In genomic region chr19:55368701-55369563, GRCh38 we compare ENCODE assay signal across 9 cellular contexts. TPM values are rescaled to one million over a fixed set of nuclear protein-coding genes. Genes with fewer than 3 reads are reported as not detected.
DNase-seq lines count a peak whose midpoint lies in the region; ATAC-seq, FAIRE-seq and TF ChIP-seq lines count a peak whose summit lies in the region.
"Had no signal": no experiment of that assay in that cellular context is flagged by ENCODE, and none has a peak within 500 bp of the region (broad histone marks: within the 10 kb centered on the region; RNA-seq: fewer than 3 reads in every experiment).

No MANE protein-coding gene starts in this region.

- peaks cover 35% of the 10 kb centered on the region for H3K27me3 Mint-ChIP-seq in activated B cell treated with CpG ODN at 0.5 μM for 24 hours

- H3K9me3 ChIP-seq in cardiac muscle cell (ENCODE audit: low read depth) (no peaks in the 10 kb centered on the region), iPS-15b (ENCODE audit: control insufficient read depth, insufficient read depth, low read length) (no peaks in the 10 kb centered on the region), upper lobe of left lung (no peaks in the 10 kb centered on the region), small intestine (ENCODE audit: control insufficient read depth, low read depth) (no peaks in the 10 kb centered on the region)

- H3K9ac ChIP-seq in iPS-15b (ENCODE audit: low read depth, low read length), result no peak overlapping the region

- H3K36me3 ChIP-seq in cardiac muscle cell (no peaks in the 10 kb centered on the region), iPS-15b (ENCODE audit: control insufficient read depth, insufficient read depth, low read length) (no peaks in the 10 kb centered on the region), upper lobe of left lung (no peaks in the 10 kb centered on the region), small intestine (ENCODE audit: control insufficient read depth in 2 of 2, insufficient read depth in 2 of 2, low read length in 2 of 2) (no peaks in the 10 kb centered on the region)

- FAIRE-seq in small intestine (lab: Jason Lieb, UNC), result no peak
- FAIRE-seq: islet of Langerhans had no signal

- ATAC-seq in Right ventricle myocardium inferior, result no peak
- peak; percentile 58 for ATAC-seq in activated B cell treated with CpG ODN at 0.5 μM for 24 hours (ENCODE audit: low read depth)
- peak in 1 of 2 donors; percentile 79 for ATAC-seq in upper lobe of left lung (ENCODE audit: low FRiP score in 2 of 2)
- no peak for ATAC-seq in GM18505 (IDR thresholded peaks at IDR 0.05; ENCODE audit: unreplicated experiment)
- no peak for ATAC-seq in HG03457 (IDR thresholded peaks at IDR 0.05; ENCODE audit: unreplicated experiment)

- no peak overlapping the region for H3K4me3 Mint-ChIP-seq in activated B cell treated with CpG ODN at 0.5 μM for 24 hours

- H3K27ac ChIP-seq in cardiac muscle cell (no peak overlapping the region), upper lobe of left lung (no peak overlapping the region), small intestine (ENCODE audit: low read depth in 1 of 2, low read length in 1 of 2) (no peak overlapping the region)

- H3K27me3 ChIP-seq in cardiac muscle cell (peaks cover 50% of the 10 kb centered on the region), iPS-15b (ENCODE audit: control insufficient read depth, insufficient read depth, low read length) (peaks cover 16% of the 10 kb centered on the region), upper lobe of left lung (peaks cover 1 to 51% (median 29%) of the 10 kb centered on the region in 4 donors), small intestine (ENCODE audit: control insufficient read depth in 2 of 2, insufficient read depth in 2 of 2, low read length in 2 of 2) (peaks cover 8 to 30% of the 10 kb centered on the region in 2 donors)

- no peak overlapping the region for H3K27ac Mint-ChIP-seq in activated B cell treated with CpG ODN at 0.5 μM for 24 hours

- POLR2A ChIA-PET in activated B cell treated with CpG ODN at 0.5 μM for 24 hours (lab: Charles Lee), result interaction anchor here (1.5 kb wide), 1 partner anchor 15 kb away, joined by 9 read pairs; the partner anchor contains the start of gene TMEM238

- peak in 1 of 2 donors; percentile 65 for DNase-seq in cardiac muscle cell (ENCODE audit: low read depth in 1 of 2, low spot score in 1 of 2)
- no peak for DNase-seq in Right ventricle myocardium inferior (ENCODE audit: missing footprints)
- DNase-seq in activated B cell treated with CpG ODN at 0.5 μM for 24 hours, result no peak
- peak in 1 of 2 donors; percentile 89 for DNase-seq in upper lobe of left lung
- no peak for DNase-seq in small intestine

- H3K4me3 ChIP-seq in cardiac muscle cell, result peak overlapping the region; percentile 11
- peak overlapping the region; percentile 39 for H3K4me3 ChIP-seq in iPS-15b (ENCODE audit: low read depth, low read length)
- H3K4me3 ChIP-seq in upper lobe of left lung, result peak overlapping the region in 3 of 4 donors; percentile 17 to 29 (median 22)
- peak overlapping the region in 1 of 2 donors; percentile 39 for H3K4me3 ChIP-seq in small intestine (ENCODE audit: low read depth in 1 of 2, low read length in 2 of 2)

- 16 to 21% methylated on average over 13 to 33 of the region's 54 CpGs for WGBS in upper lobe of left lung, 2 donors
- WGBS in small intestine, 3 donors, result 8 to 11% (median 9%) methylated on average over 22 to 54 of the region's 54 CpGs

- TF ChIP-seq EP300 in upper lobe of left lung (IDR thresholded peaks at IDR 0.05), result no peak

- TF ChIP-seq CTCF in cardiac muscle cell (IDR thresholded peaks at IDR 0.05; ENCODE audit: low read depth, low read length) (no peak), activated B cell treated with CpG ODN at 0.5 μM for 24 hours (IDR thresholded peaks at IDR 0.05) (no peak), upper lobe of left lung (IDR thresholded peaks at IDR 0.05) (no peak)

- intact Hi-C loops in Right ventricle myocardium inferior (cut with DNase I) (no loop called here), activated B cell treated with CpG ODN at 0.5 μM for 24 hours (cut with micrococcal nuclease) (no loop called here)

- peaks cover 4% of the 10 kb centered on the region for H3K4me1 ChIP-seq in cardiac muscle cell (ENCODE audit: low read depth)
- H3K4me1 ChIP-seq in iPS-15b (ENCODE audit: control insufficient read depth, insufficient read depth, low read length), result peaks cover 5% of the 10 kb centered on the region
- peaks cover 11 to 23% (median 14%) of the 10 kb centered on the region in 4 donors for H3K4me1 ChIP-seq in upper lobe of left lung
- H3K4me1 ChIP-seq in small intestine (ENCODE audit: control insufficient read depth in 2 of 2, insufficient read depth in 1 of 2, low read depth in 1 of 2, low read length in 1 of 2), result no peaks in the 10 kb centered on the region

- H3K36me3 Mint-ChIP-seq in activated B cell treated with CpG ODN at 0.5 μM for 24 hours (ENCODE audit: low read depth), result no peaks in the 10 kb centered on the region

- H3K4me1 Mint-ChIP-seq in activated B cell treated with CpG ODN at 0.5 μM for 24 hours, result peaks cover 13% of the 10 kb centered on the region

- CTCF ChIA-PET in activated B cell treated with CpG ODN at 0.5 μM for 24 hours (lab: Charles Lee), result no interaction called here

- TF ChIP-seq POLR2A in upper lobe of left lung (IDR thresholded peaks at IDR 0.05) (no peak), GM18505 (IDR thresholded peaks at IDR 0.05; ENCODE audit: borderline replicate concordance, extremely low read depth, insufficient read depth, insufficient read length) (no peak)

- no peaks in the 10 kb centered on the region for H3K9me3 Mint-ChIP-seq in activated B cell treated with CpG ODN at 0.5 μM for 24 hours

RNA-seq across cellular contexts. Expression of gene IL11, which starts 1.3 kb away (rescaled TPM):
- total RNA-seq in cardiac muscle cell (0.12 and 0.49 TPM in 2 replicates), Right ventricle myocardium inferior (not detected), activated B cell treated with CpG ODN at 0.5 μM for 24 hours (not detected in 2 replicates), upper lobe of left lung (under 1 TPM in 2 of 6 donors, not detected in 4; 0.20 to 0.34 TPM)
- polyA plus RNA-seq in cardiac muscle cell (0.72 TPM in 1 of 2 replicates, not detected in the other), small intestine (under 1 TPM in 1 of 3 donors, not detected in 2; 0.67 TPM)

RNA-seq across cellular contexts. Expression of gene GARIN5B, which starts 5.9 kb away (rescaled TPM):
- total RNA-seq in cardiac muscle cell (not detected in 2 replicates), Right ventricle myocardium inferior (not detected), activated B cell treated with CpG ODN at 0.5 μM for 24 hours (not detected in 2 replicates), upper lobe of left lung (not detected)
- polyA plus RNA-seq in cardiac muscle cell (not detected in 2 replicates), small intestine (not detected)

RNA-seq across cellular contexts. Expression of gene TMEM190, which starts 7.7 kb away (rescaled TPM):
- total RNA-seq in cardiac muscle cell (not detected in 2 replicates), Right ventricle myocardium inferior (not detected), activated B cell treated with CpG ODN at 0.5 μM for 24 hours (not detected in 2 replicates), upper lobe of left lung (10 to 100 TPM in 4 of 6 donors, 1 to 10 TPM in 1, under 1 TPM in 1; 0.92 to 48.6 (median 20.9) TPM)
- polyA plus RNA-seq in cardiac muscle cell (0.85 and 1.3 TPM in 2 replicates), small intestine (under 1 TPM in 1 of 3 donors, not detected in 2; 0.30 TPM)

RNA-seq across cellular contexts. Expression of gene COX6B2, which starts 14.4 kb away (rescaled TPM):
- not detected in 2 replicates for total RNA-seq in cardiac muscle cell
- 0.06 and 0.17 TPM in 2 replicates for polyA plus RNA-seq in cardiac muscle cell
- total RNA-seq in Right ventricle myocardium inferior, result not detected
- total RNA-seq in activated B cell treated with CpG ODN at 0.5 μM for 24 hours, result not detected in 2 replicates
- total RNA-seq in upper lobe of left lung, result under 1 TPM in 1 of 6 donors, not detected in 5; 0.20 TPM
- polyA plus RNA-seq in small intestine, result under 1 TPM in 1 of 3 donors, not detected in 2; 0.09 TPM

RNA-seq across cellular contexts. Expression of gene TMEM238, which starts 15.2 kb away (rescaled TPM):
- total RNA-seq in cardiac muscle cell (0.27 and 0.35 TPM in 2 replicates), Right ventricle myocardium inferior (0.24 TPM), activated B cell treated with CpG ODN at 0.5 μM for 24 hours (3.8 and 4.9 TPM in 2 replicates), upper lobe of left lung (10 to 100 TPM; 22.0 to 54.6 (median 36.0) TPM)
- polyA plus RNA-seq in cardiac muscle cell (1.7 and 4.0 TPM in 2 replicates), small intestine (1 to 10 TPM in 2 of 3 donors, not detected in 1; 1.6 to 2.2 TPM)
